ENCODE assay signal across 8 cellular contexts in genomic region chr18:37764526-37764925, GRCh38.
"Had no signal": no experiment of that assay in that cellular context is flagged by ENCODE, and none has a peak within 500 bp of the region (broad histone marks: within the 10 kb centered on the region; RNA-seq: fewer than 3 reads in every experiment).

No MANE protein-coding gene starts in this region.

- H2AFZ ChIP-seq: GM23248 had no signal

- DNase-seq: GM23248, GOT3, H7, HFFc6, IMR-90 had no signal

- H3K4me3 ChIP-seq: GM23248, HAP-1, K562 had no signal

- ATAC-seq: HCT116, K562 had no signal

- H3K9me3 ChIP-seq: HAP-1 had no signal

- H3K27ac ChIP-seq: GM23248 had no signal

- H3K9ac ChIP-seq: GM23248 had no signal

- H3K36me3 ChIP-seq: HAP-1 had no signal

- H3K4me1 ChIP-seq: HAP-1 had no signal
